In the genomic region with DNA sequence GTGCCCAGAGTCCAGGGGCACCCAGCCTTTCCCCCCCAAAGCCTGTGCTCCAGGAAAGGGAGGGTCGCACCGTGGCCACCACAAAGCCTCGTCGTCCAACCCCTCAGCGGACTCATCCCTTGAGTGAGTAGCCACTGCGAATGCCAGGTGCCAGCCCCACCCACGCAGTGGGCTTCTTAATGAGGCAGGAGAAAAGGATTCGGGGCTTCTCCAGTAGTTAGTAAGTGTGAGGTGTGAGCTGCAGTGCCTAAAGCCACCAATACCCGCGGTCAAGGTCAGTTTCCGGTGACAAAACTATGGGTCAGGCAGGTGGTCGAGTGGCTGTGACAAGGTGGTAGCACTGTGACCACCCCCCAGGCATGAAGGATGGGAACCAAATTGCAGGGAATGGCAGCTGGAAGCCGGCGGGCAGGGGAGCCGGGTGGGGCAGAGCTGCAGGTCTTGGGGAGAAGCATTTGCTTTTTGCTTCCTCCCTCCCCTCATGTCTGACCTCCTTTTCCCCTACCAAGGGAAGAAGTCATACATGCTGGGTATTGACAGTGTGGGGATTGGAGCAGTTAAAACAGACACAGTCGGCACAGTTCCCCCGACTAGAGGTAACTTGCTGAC, we compare ENCODE assay signal across 7 cellular contexts. TPM values are rescaled to one million over a fixed set of nuclear protein-coding genes. Genes with fewer than 3 reads are reported as not detected.
DNase-seq lines count a peak whose midpoint lies in the region; ATAC-seq and TF ChIP-seq lines count a peak whose summit lies in the region.

No MANE protein-coding gene starts in this region.

- TF ChIP-seq CTCF in activated B cell treated with CpG ODN at 0.5 μM for 24 hours (IDR thresholded peaks at IDR 0.05) (no peak), neural progenitor cell (IDR thresholded peaks at IDR 0.05) (no peak)

- H2AFZ ChIP-seq in neural progenitor cell (replicated peaks) = no peak overlapping the region

- POLR2A ChIA-PET in activated B cell treated with CpG ODN at 0.5 μM for 24 hours (lab: Charles Lee) = interaction anchor here (1.0 kb wide), 1 partner anchor 100 kb away, joined by 4 read pairs; no protein-coding TSS in a partner anchor

- peaks cover under 1% of the 10 kb centered on the region for H3K4me1 ChIP-seq in neural progenitor cell

- no peaks in the 10 kb centered on the region for H3K27me3 ChIP-seq in neural progenitor cell

- DNase-seq in GM03348 (ENCODE audit: low spot score) (peak; percentile 8), activated B cell treated with CpG ODN at 0.5 μM for 24 hours (no peak), neural progenitor cell (ENCODE audit: low spot score) (no peak), occipital lobe (lab: John Stamatoyannopoulos, UW) (no peak), A172 (ENCODE audit: low spot score) (no peak), NCI-H510A (lab: John Stamatoyannopoulos, UW) (no peak)

- peak; percentile 7 for ATAC-seq in GM21423 (IDR thresholded peaks at IDR 0.05; ENCODE audit: unreplicated experiment)
- peak; percentile 10 for ATAC-seq in activated B cell treated with CpG ODN at 0.5 μM for 24 hours (ENCODE audit: low read depth)

- H3K27ac Mint-ChIP-seq in activated B cell treated with CpG ODN at 0.5 μM for 24 hours (peak overlapping the region; percentile 74), neural progenitor cell (peak overlapping the region; percentile 61)

- H3K9ac ChIP-seq in neural progenitor cell = no peak overlapping the region

- H3K27me3 Mint-ChIP-seq in activated B cell treated with CpG ODN at 0.5 μM for 24 hours = no peaks in the 10 kb centered on the region
- H3K27me3 Mint-ChIP-seq in neural progenitor cell (ENCODE audit: insufficient read depth, low read depth) = peaks cover 8% of the 10 kb centered on the region

- H3K9me3 ChIP-seq in neural progenitor cell (ENCODE audit: low read depth) = no peaks in the 10 kb centered on the region

- peaks cover 18% of the 10 kb centered on the region for H3K79me2 ChIP-seq in neural progenitor cell (ENCODE audit: low read depth)

- no peak overlapping the region for H3K4me2 ChIP-seq in neural progenitor cell

- no peak overlapping the region for H3K4me3 ChIP-seq in neural progenitor cell

- CTCF ChIA-PET in activated B cell treated with CpG ODN at 0.5 μM for 24 hours (lab: Charles Lee) = no interaction called here

- H4K20me1 ChIP-seq in neural progenitor cell (ENCODE audit: low read depth) = peaks cover 47% of the 10 kb centered on the region

- peaks cover 50% of the 10 kb centered on the region for H3F3A ChIP-seq in neural progenitor cell (ENCODE audit: low read depth)

- intact Hi-C loops in activated B cell treated with CpG ODN at 0.5 μM for 24 hours (cut with micrococcal nuclease) = loop anchor here (10.0 kb wide), 2 partner anchors 1015 to 1045 kb away; partner anchors contain the start of genes PUS1 and ULK1

- H3K36me3 ChIP-seq in neural progenitor cell = peaks cover 15% of the 10 kb centered on the region

- H3K4me3 Mint-ChIP-seq in activated B cell treated with CpG ODN at 0.5 μM for 24 hours = peak overlapping the region; percentile 78
- no peak overlapping the region for H3K4me3 Mint-ChIP-seq in neural progenitor cell

- H3K36me3 Mint-ChIP-seq in activated B cell treated with CpG ODN at 0.5 μM for 24 hours (ENCODE audit: low read depth) (peaks cover 40% of the 10 kb centered on the region), neural progenitor cell (peaks cover 17% of the 10 kb centered on the region)

- H3K27ac ChIP-seq in neural progenitor cell = no peak overlapping the region

- no peaks in the 10 kb centered on the region for H3K9me3 Mint-ChIP-seq in activated B cell treated with CpG ODN at 0.5 μM for 24 hours
- no peaks in the 10 kb centered on the region for H3K9me3 Mint-ChIP-seq in neural progenitor cell

- H3K4me1 Mint-ChIP-seq in activated B cell treated with CpG ODN at 0.5 μM for 24 hours (peaks cover 46% of the 10 kb centered on the region), neural progenitor cell (peaks cover 20% of the 10 kb centered on the region)

RNA-seq across cellular contexts. Expression of gene RAN, which starts 8.0 kb away (rescaled TPM):
- total RNA-seq in activated B cell treated with CpG ODN at 0.5 μM for 24 hours (748 and 757 TPM in 2 replicates), neural progenitor cell (ENCODE audit: low replicate concordance) (699 and 1,370 TPM in 2 replicates), occipital lobe (323 TPM)
- total RNA-seq in A172 (2014; rRNA removed; shearing (Covaris generic)) = 719 and 793 TPM in 2 replicates

RNA-seq across cellular contexts. Expression of gene STX2, which starts 40.8 kb away (rescaled TPM):
- total RNA-seq in activated B cell treated with CpG ODN at 0.5 μM for 24 hours (11.0 and 11.4 TPM in 2 replicates), neural progenitor cell (ENCODE audit: low replicate concordance) (36.7 and 44.0 TPM in 2 replicates), occipital lobe (27.3 TPM)
- 45.1 and 50.5 TPM in 2 replicates for total RNA-seq in A172 (2014; rRNA removed; shearing (Covaris generic))
